In genomic region chr9:61857709-61858351, GRCh38 we compare ENCODE assay signal across 8 cellular contexts.
DNase-seq lines count a peak whose midpoint lies in the region; ATAC-seq and TF ChIP-seq lines count a peak whose summit lies in the region.
"Not testable (repeated sequence)": the region's sequence is repeated elsewhere in the genome, so short reads cannot be mapped to it uniquely, and the experiment has no call there.

No MANE protein-coding gene starts in this region.

- H3K4me1 Mint-ChIP-seq in CD4-positive, CD25-positive, alpha-beta regulatory T cell; effector memory CD8-positive, alpha-beta T cell (ENCODE audit: low read depth in 2 of 2); naive thymus-derived CD4-positive, alpha-beta T cell: not testable (repeated sequence)

- POLR2A ChIA-PET in naive thymus-derived CD4-positive, alpha-beta T cell (lab: Charles Lee), result not testable (repeated sequence)

- H3K36me3 Mint-ChIP-seq in CD4-positive, CD25-positive, alpha-beta regulatory T cell; effector memory CD8-positive, alpha-beta T cell (ENCODE audit: insufficient read depth); naive thymus-derived CD4-positive, alpha-beta T cell: not testable (repeated sequence)

- not testable (repeated sequence) for H3K36me3 ChIP-seq in CD4-positive, CD25-positive, alpha-beta regulatory T cell (ENCODE audit: control insufficient read depth, insufficient read depth, low read length); RWPE2 (ENCODE audit: low read depth); naive thymus-derived CD4-positive, alpha-beta T cell (ENCODE audit: control insufficient read depth in 2 of 3, insufficient read depth in 3 of 3, low read length in 3 of 3)

- H3K27ac Mint-ChIP-seq in CD4-positive, CD25-positive, alpha-beta regulatory T cell; effector memory CD8-positive, alpha-beta T cell; naive thymus-derived CD4-positive, alpha-beta T cell: not testable (repeated sequence)

- CTCF ChIA-PET in naive thymus-derived CD4-positive, alpha-beta T cell (lab: Charles Lee), result not testable (repeated sequence)

- intact Hi-C loops in naive thymus-derived CD4-positive, alpha-beta T cell (cut with micrococcal nuclease), result not testable (repeated sequence)

- H3K27me3 Mint-ChIP-seq in CD4-positive, CD25-positive, alpha-beta regulatory T cell; effector memory CD8-positive, alpha-beta T cell; naive thymus-derived CD4-positive, alpha-beta T cell: not testable (repeated sequence)

- not testable (repeated sequence) for H3K27me3 ChIP-seq in CD4-positive, CD25-positive, alpha-beta regulatory T cell (ENCODE audit: control insufficient read depth, insufficient read depth, low read length); RWPE2 (ENCODE audit: insufficient read depth, poor library complexity, severe bottlenecking); naive thymus-derived CD4-positive, alpha-beta T cell (ENCODE audit: control insufficient read depth in 2 of 2, insufficient read depth in 2 of 2, low read length in 2 of 2)

- not testable (repeated sequence) for DNase-seq in CD4-positive, CD25-positive, alpha-beta regulatory T cell; RWPE2 (ENCODE audit: low spot score); effector memory CD8-positive, alpha-beta T cell; naive thymus-derived CD4-positive, alpha-beta T cell

- not testable (repeated sequence) for H3K9me3 Mint-ChIP-seq in CD4-positive, CD25-positive, alpha-beta regulatory T cell; effector memory CD8-positive, alpha-beta T cell; naive thymus-derived CD4-positive, alpha-beta T cell

- H3K27ac ChIP-seq in CD4-positive, CD25-positive, alpha-beta regulatory T cell (ENCODE audit: insufficient read depth, low read length, poor library complexity, severe bottlenecking); RWPE2 (ENCODE audit: poor library complexity, severe bottlenecking); naive thymus-derived CD4-positive, alpha-beta T cell (ENCODE audit: low read depth, low read length): not testable (repeated sequence)

- H3K4me3 Mint-ChIP-seq in CD4-positive, CD25-positive, alpha-beta regulatory T cell; effector memory CD8-positive, alpha-beta T cell; naive thymus-derived CD4-positive, alpha-beta T cell: not testable (repeated sequence)

- H3K4me3 ChIP-seq in CD4-positive, CD25-positive, alpha-beta regulatory T cell (ENCODE audit: low read depth, low read length); RWPE2 (ENCODE audit: severe bottlenecking); naive thymus-derived CD4-positive, alpha-beta T cell (ENCODE audit: low read length): not testable (repeated sequence)

- not testable (repeated sequence) for TF ChIP-seq CTCF in RWPE2 (IDR thresholded peaks at IDR 0.05; ENCODE audit: poor library complexity, severe bottlenecking)

- ATAC-seq in CD4-positive, CD25-positive, alpha-beta regulatory T cell (ENCODE audit: low read depth in 2 of 2), result peak; percentile 64 to 69
- ATAC-seq in GM19023 (IDR thresholded peaks at IDR 0.05; ENCODE audit: unreplicated experiment) (peak; percentile 81), GM21515 (IDR thresholded peaks at IDR 0.05; ENCODE audit: unreplicated experiment) (peak; percentile 79), HG02798 (IDR thresholded peaks at IDR 0.05; ENCODE audit: poor library complexity, unreplicated experiment) (peak; percentile 89), HG03175 (IDR thresholded peaks at IDR 0.05; ENCODE audit: unreplicated experiment) (peak; percentile 89), RWPE2 (ENCODE audit: low read depth) (peak; percentile 80)
- ATAC-seq in effector memory CD8-positive, alpha-beta T cell (replicated peaks), result peak; percentile 84
- ATAC-seq in naive thymus-derived CD4-positive, alpha-beta T cell, result peak; percentile 72

- not testable (repeated sequence) for H3K4me1 ChIP-seq in CD4-positive, CD25-positive, alpha-beta regulatory T cell (ENCODE audit: control insufficient read depth, insufficient read depth, low read length, poor library complexity, severe bottlenecking); RWPE2 (ENCODE audit: insufficient read depth, poor library complexity, severe bottlenecking); naive thymus-derived CD4-positive, alpha-beta T cell (ENCODE audit: control insufficient read depth in 2 of 2, insufficient read depth in 2 of 2, low read length in 2 of 2)

- H3K9me3 ChIP-seq in CD4-positive, CD25-positive, alpha-beta regulatory T cell (ENCODE audit: control insufficient read depth in 2 of 2, low read length in 2 of 2); RWPE2 (ENCODE audit: severe bottlenecking); naive thymus-derived CD4-positive, alpha-beta T cell (ENCODE audit: control insufficient read depth in 2 of 3, low read length in 3 of 3): not testable (repeated sequence)
